In the genomic region with DNA sequence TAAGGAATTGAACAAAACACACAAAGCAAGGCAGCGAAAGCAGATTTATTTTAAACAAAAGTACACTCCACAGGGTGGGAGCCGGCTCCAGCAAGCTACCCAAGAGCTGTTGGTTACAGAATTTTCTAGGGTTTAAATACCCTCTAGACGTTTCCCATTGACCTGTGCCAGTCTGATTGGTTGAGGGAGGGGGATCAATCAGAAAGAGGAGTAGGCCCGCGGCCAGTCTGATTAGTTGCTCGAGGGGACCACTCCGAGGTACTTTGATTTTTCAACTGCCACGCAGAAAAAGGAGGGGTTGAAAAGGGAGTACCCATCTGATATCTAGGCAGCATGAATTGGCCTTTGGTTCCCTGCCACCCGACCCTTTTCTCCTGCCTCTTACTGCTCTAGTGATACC, we compare ENCODE assay signal across 8 cellular contexts. TPM values are rescaled to one million over a fixed set of nuclear protein-coding genes. Genes with fewer than 3 reads are reported as not detected.
DNase-seq lines count a peak whose midpoint lies in the region; ATAC-seq and TF ChIP-seq lines count a peak whose summit lies in the region.

No MANE protein-coding gene starts in this region.

- peak overlapping the region; percentile 96 to 98 (median 97) for H3K4me3 Mint-ChIP-seq in CD4-positive, alpha-beta memory T cell

- no peak for TF ChIP-seq RAD21 in neural cell (conservative IDR thresholded peaks at IDR 0.05)

- H3K4me2 ChIP-seq in neural cell (ENCODE audit: low read length): peak overlapping the region; percentile 80

- peaks cover 25% of the 10 kb centered on the region for H3K36me3 ChIP-seq in CD4-positive, alpha-beta memory T cell (ENCODE audit: insufficient read depth, low read length)
- H3K36me3 ChIP-seq in MG63: peaks cover 46% of the 10 kb centered on the region
- peaks cover 4% of the 10 kb centered on the region for H3K36me3 ChIP-seq in neural cell (ENCODE audit: insufficient read depth, low read length)

- TF ChIP-seq EP300 in neural cell (conservative IDR thresholded peaks at IDR 0.05; ENCODE audit: poor library complexity, severe bottlenecking): no peak

- no peaks in the 10 kb centered on the region for H3K9me3 ChIP-seq in CD4-positive, alpha-beta memory T cell (ENCODE audit: control insufficient read depth in 1 of 2, low read length in 2 of 2)
- H3K9me3 ChIP-seq in MG63 (no peaks in the 10 kb centered on the region), neural cell (ENCODE audit: low read length) (no peaks in the 10 kb centered on the region)

- H3K9me2 ChIP-seq in neural cell (ENCODE audit: insufficient read depth, low read length): no peaks in the 10 kb centered on the region

- no peak for TF ChIP-seq CTCF in neural cell (IDR thresholded peaks at IDR 0.05; ENCODE audit: poor library complexity, severe bottlenecking)

- no peaks in the 10 kb centered on the region for H3K27me3 ChIP-seq in CD4-positive, alpha-beta memory T cell (ENCODE audit: insufficient read depth, low read length)
- 0 out of 2 replicates have a peak, but pooled peaks cover under 1% of the 10 kb centered on the region for H3K27me3 ChIP-seq in MG63
- H3K27me3 ChIP-seq in neural cell (ENCODE audit: insufficient read depth, low read depth, low read length): no peaks in the 10 kb centered on the region

- POLR2A ChIA-PET in CD4-positive, alpha-beta memory T cell (lab: Charles Lee; ENCODE audit: partially characterized antibody): interaction anchor here (2.0 to 3.1 kb wide), 3 partner anchors 11 to 68 kb away, joined by 8 to 33 read pairs (median 11); a partner anchor contains a TSS

- H3K9me3 Mint-ChIP-seq in CD4-positive, alpha-beta memory T cell: no peaks in the 10 kb centered on the region

- ATAC-seq in GM18505 (IDR thresholded peaks at IDR 0.05; ENCODE audit: unreplicated experiment): no peak

- no peak for DNase-seq in CD4-positive, alpha-beta memory T cell
- DNase-seq in MG63 (no peak), dermis blood vessel endothelial cell (peak; percentile 28), SW480 (ENCODE audit: low spot score) (no peak)
- DNase-seq in stimulated activated CD4-positive, alpha-beta T cell treated with anti-CD3 and anti-CD28 coated beads, Interleukin-2, amount 100 ng/mL, for 24 hours: no peak
- DNase-seq in stimulated activated CD4-positive, alpha-beta T cell treated with anti-CD3 and anti-CD28 coated beads, Interleukin-4, amount 100 ng/mL, for 4 hours: no peak

- no peaks in the 10 kb centered on the region for H4K20me1 ChIP-seq in neural cell (ENCODE audit: insufficient read depth)

- H3K4me3 ChIP-seq in CD4-positive, alpha-beta memory T cell (ENCODE audit: low read length in 2 of 2): peak overlapping the region; percentile 66 to 95
- H3K4me3 ChIP-seq in MG63: peak overlapping the region; percentile 88
- H3K4me3 ChIP-seq in neural cell (ENCODE audit: low read length): peak overlapping the region; percentile 80

- peaks cover 22% of the 10 kb centered on the region for H3K79me2 ChIP-seq in neural cell (replicated peaks; ENCODE audit: insufficient read depth, low read length)

- H3K27ac Mint-ChIP-seq in CD4-positive, alpha-beta memory T cell: peak overlapping the region; percentile 70 to 99 (median 98)

- peak overlapping the region; percentile 86 for H3K9ac ChIP-seq in neural cell (ENCODE audit: low read length)

- no peak for TF ChIP-seq POLR2A in GM18505 (IDR thresholded peaks at IDR 0.05; ENCODE audit: borderline replicate concordance, extremely low read depth, insufficient read depth, insufficient read length)

- H3K27me3 Mint-ChIP-seq in CD4-positive, alpha-beta memory T cell: peaks cover 1 to 6% of the 10 kb centered on the region in 2 donors

- H3K36me3 Mint-ChIP-seq in CD4-positive, alpha-beta memory T cell: peaks cover 17 to 47% of the 10 kb centered on the region in 2 donors

- no peaks in the 10 kb centered on the region for H3F3A ChIP-seq in neural cell (ENCODE audit: insufficient read depth, low read length, poor library complexity, severe bottlenecking)

- peaks cover 42% of the 10 kb centered on the region for H3K4me1 ChIP-seq in CD4-positive, alpha-beta memory T cell (ENCODE audit: insufficient read depth, low read length)

- intact Hi-C loops in CD4-positive, alpha-beta memory T cell (cut with micrococcal nuclease): loop anchor here (5.0 kb wide), 1 partner anchor 100 kb away; no protein-coding TSS in a partner anchor

- H3K4me1 Mint-ChIP-seq in CD4-positive, alpha-beta memory T cell: peaks cover 23 to 46% (median 36%) of the 10 kb centered on the region in 4 donors

- peak overlapping the region; percentile 97 for H3K27ac ChIP-seq in CD4-positive, alpha-beta memory T cell (ENCODE audit: low read depth, low read length)
- H3K27ac ChIP-seq in neural cell (ENCODE audit: low read length): no peak overlapping the region

- no peak overlapping the region for H2AFZ ChIP-seq in neural cell (ENCODE audit: low read depth, low read length)

- CTCF ChIA-PET in CD4-positive, alpha-beta memory T cell (lab: Charles Lee; ENCODE audit: partially characterized antibody): interaction anchor here (1.9 to 2.1 kb wide), 3 partner anchors 8 to 59 kb away, joined by 5 to 13 read pairs (median 8); a partner anchor contains a TSS

TF ChIP-seq in neural cell, 6 proteins besides CTCF, POLR2A, EP300 and RAD21:
- no peak for TF ChIP-seq SMC3 (conservative IDR thresholded peaks at IDR 0.05; ENCODE audit: poor library complexity)
- no peak for TF ChIP-seq EZH2 (IDR thresholded peaks at IDR 0.05; ENCODE audit: borderline replicate concordance, insufficient read depth, low read length, poor library complexity, severe bottlenecking)
- TF ChIP-seq MXI1 (conservative IDR thresholded peaks at IDR 0.05; ENCODE audit: poor library complexity, severe bottlenecking): no peak
- TF ChIP-seq POLR2AphosphoS5 (IDR thresholded peaks at IDR 0.05): no peak
- TF ChIP-seq, protein P1, sequence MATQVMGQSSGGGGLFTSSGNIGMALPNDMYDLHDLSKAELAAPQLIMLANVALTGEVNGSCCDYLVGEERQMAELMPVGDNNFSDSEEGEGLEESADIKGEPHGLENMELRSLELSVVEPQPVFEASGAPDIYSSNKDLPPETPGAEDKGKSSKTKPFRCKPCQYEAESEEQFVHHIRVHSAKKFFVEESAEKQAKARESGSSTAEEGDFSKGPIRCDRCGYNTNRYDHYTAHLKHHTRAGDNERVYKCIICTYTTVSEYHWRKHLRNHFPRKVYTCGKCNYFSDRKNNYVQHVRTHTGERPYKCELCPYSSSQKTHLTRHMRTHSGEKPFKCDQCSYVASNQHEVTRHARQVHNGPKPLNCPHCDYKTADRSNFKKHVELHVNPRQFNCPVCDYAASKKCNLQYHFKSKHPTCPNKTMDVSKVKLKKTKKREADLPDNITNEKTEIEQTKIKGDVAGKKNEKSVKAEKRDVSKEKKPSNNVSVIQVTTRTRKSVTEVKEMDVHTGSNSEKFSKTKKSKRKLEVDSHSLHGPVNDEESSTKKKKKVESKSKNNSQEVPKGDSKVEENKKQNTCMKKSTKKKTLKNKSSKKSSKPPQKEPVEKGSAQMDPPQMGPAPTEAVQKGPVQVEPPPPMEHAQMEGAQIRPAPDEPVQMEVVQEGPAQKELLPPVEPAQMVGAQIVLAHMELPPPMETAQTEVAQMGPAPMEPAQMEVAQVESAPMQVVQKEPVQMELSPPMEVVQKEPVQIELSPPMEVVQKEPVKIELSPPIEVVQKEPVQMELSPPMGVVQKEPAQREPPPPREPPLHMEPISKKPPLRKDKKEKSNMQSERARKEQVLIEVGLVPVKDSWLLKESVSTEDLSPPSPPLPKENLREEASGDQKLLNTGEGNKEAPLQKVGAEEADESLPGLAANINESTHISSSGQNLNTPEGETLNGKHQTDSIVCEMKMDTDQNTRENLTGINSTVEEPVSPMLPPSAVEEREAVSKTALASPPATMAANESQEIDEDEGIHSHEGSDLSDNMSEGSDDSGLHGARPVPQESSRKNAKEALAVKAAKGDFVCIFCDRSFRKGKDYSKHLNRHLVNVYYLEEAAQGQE (IDR thresholded peaks at IDR 0.05; ENCODE audit: borderline replicate concordance): no peak
- no peak for TF ChIP-seq TAF1 (IDR thresholded peaks at IDR 0.05; ENCODE audit: low read depth)

RNA-seq across cellular contexts. Expression of a gene that starts 1.0 kb away (rescaled TPM):
- total RNA-seq in CD4-positive, alpha-beta memory T cell: 10 to 100 TPM; 51.4 to 54.4 TPM
- polyA plus RNA-seq in CD4-positive, alpha-beta memory T cell: 100 to 1,000 TPM; 150 to 163 TPM
- total RNA-seq in MG63 (2014; rRNA removed; shearing (Covaris generic); ENCODE audit: low replicate concordance): 90.4 and 208 TPM in 2 replicates
- total RNA-seq in dermis blood vessel endothelial cell: 93.8 and 115 TPM in 2 replicates
- 127 and 179 TPM in 2 replicates for polyA plus RNA-seq in neural cell
- 67.7 and 75.8 TPM in 2 replicates for polyA minus RNA-seq in neural cell

RNA-seq across cellular contexts. Expression of a gene that starts 59.9 kb away (rescaled TPM):
- total RNA-seq in CD4-positive, alpha-beta memory T cell: 10 to 100 TPM; 55.6 to 61.1 TPM
- 100 to 1,000 TPM; 113 to 117 TPM for polyA plus RNA-seq in CD4-positive, alpha-beta memory T cell
- 18.5 and 25.3 TPM in 2 replicates for total RNA-seq in MG63 (2014; rRNA removed; shearing (Covaris generic); ENCODE audit: low replicate concordance)
- 40.7 and 50.8 TPM in 2 replicates for total RNA-seq in dermis blood vessel endothelial cell
- polyA plus RNA-seq in neural cell: 51.6 and 53.7 TPM in 2 replicates
- 44.6 and 46.5 TPM in 2 replicates for polyA minus RNA-seq in neural cell
